In the genomic region with DNA sequence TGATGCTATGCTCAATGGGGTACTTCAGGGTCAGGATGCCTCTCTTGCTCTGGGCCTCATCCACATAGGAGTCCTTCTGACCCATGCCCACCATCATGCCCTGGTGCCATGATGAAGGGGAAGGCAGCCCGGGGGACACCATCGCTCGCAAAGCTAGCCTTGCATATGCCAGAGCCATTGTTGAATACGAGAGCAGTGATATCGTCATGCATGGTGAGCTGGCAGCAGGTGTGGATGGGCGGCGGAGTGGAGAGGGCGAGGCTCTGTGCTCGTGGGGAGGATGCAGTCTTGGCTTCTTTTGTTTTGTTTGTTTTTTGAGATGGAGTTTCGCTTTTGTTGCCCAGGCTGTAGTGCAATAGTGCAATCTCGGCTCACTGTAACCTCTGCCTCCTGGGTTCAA, we compare ENCODE assay signal across 38 cellular contexts. TPM values are rescaled to one million over a fixed set of nuclear protein-coding genes. Genes with fewer than 3 reads are reported as not detected.
"Had no signal": no experiment of that assay in that cellular context is flagged by ENCODE, and none has a peak within 500 bp of the region (broad histone marks: within the 10 kb centered on the region; RNA-seq: fewer than 3 reads in every experiment).

No MANE protein-coding gene starts in this region.

- H3K79me2 ChIP-seq: parathyroid adenoma had no signal

- H3K4me3 Mint-ChIP-seq: activated naive CD4-positive, alpha-beta T cell treated with anti-CD3 and anti-CD28 coated beads, Interleukin-2, amount 10 ng/mL, durations not matched to agents 7 days and 5 days; activated naive CD8-positive, alpha-beta T cell treated with anti-CD3 and anti-CD28 coated beads, Interleukin-2, amount 10 ng/mL, durations not matched to agents 7 days and 5 days; brain; effector memory CD8-positive, alpha-beta T cell; natural killer cell treated with Interleukin-12 subunit alpha and Interleukin-12 subunit beta and Interleukin-15 and Interleukin-18, amount 100 ng/mL, for 72 hours; stimulated activated effector memory CD8-positive, alpha-beta T cell treated with anti-CD3 and anti-CD28 coated beads, Interleukin-12 subunit alpha, Interleukin-12 subunit beta, amount 100 ng/mL, for 72 hours; stimulated activated naive CD8-positive, alpha-beta T cell treated with anti-CD3 and anti-CD28 coated beads, Interleukin-15, Interleukin-2, amounts not matched to agents 100 ng/mL and 50 ng/mL, for 24 hours; T-helper 17 cell; type B pancreatic cell had no signal

- H3K9ac ChIP-seq: parathyroid adenoma had no signal

- H3K36me3 Mint-ChIP-seq: activated naive CD4-positive, alpha-beta T cell treated with anti-CD3 and anti-CD28 coated beads, Interleukin-2, amount 10 ng/mL, durations not matched to agents 7 days and 5 days; activated naive CD8-positive, alpha-beta T cell treated with anti-CD3 and anti-CD28 coated beads, Interleukin-2, amount 10 ng/mL, durations not matched to agents 7 days and 5 days; brain; natural killer cell treated with Interleukin-12 subunit alpha and Interleukin-12 subunit beta and Interleukin-15 and Interleukin-18, amount 100 ng/mL, for 72 hours; stimulated activated effector memory CD8-positive, alpha-beta T cell treated with anti-CD3 and anti-CD28 coated beads, Interleukin-12 subunit alpha, Interleukin-12 subunit beta, amount 100 ng/mL, for 72 hours; type B pancreatic cell had no signal

- H3K4me3 ChIP-seq: ascending aorta, psoas muscle, sigmoid colon, thoracic aorta, uterus had no signal

- H3K27ac ChIP-seq: ascending aorta, parathyroid adenoma, psoas muscle, sigmoid colon, thoracic aorta, uterus, WERI-Rb-1 had no signal

- H3K4me1 ChIP-seq: ascending aorta, parathyroid adenoma, psoas muscle, sigmoid colon, uterus had no signal

- FAIRE-seq: endothelial cell of umbilical vein, keratinocyte, small intestine had no signal

- H3K27ac Mint-ChIP-seq: activated naive CD4-positive, alpha-beta T cell treated with anti-CD3 and anti-CD28 coated beads, Interleukin-2, amount 10 ng/mL, durations not matched to agents 7 days and 5 days; activated naive CD8-positive, alpha-beta T cell treated with anti-CD3 and anti-CD28 coated beads, Interleukin-2, amount 10 ng/mL, durations not matched to agents 7 days and 5 days; brain; effector memory CD8-positive, alpha-beta T cell; natural killer cell treated with Interleukin-12 subunit alpha and Interleukin-12 subunit beta and Interleukin-15 and Interleukin-18, amount 100 ng/mL, for 72 hours; stimulated activated effector memory CD8-positive, alpha-beta T cell treated with anti-CD3 and anti-CD28 coated beads, Interleukin-12 subunit alpha, Interleukin-12 subunit beta, amount 100 ng/mL, for 72 hours; stimulated activated naive CD8-positive, alpha-beta T cell treated with anti-CD3 and anti-CD28 coated beads, Interleukin-15, Interleukin-2, amounts not matched to agents 100 ng/mL and 50 ng/mL, for 24 hours; T-helper 17 cell; type B pancreatic cell had no signal

- H3K9me3 ChIP-seq: ascending aorta, psoas muscle, sigmoid colon, thoracic aorta, uterus had no signal

- H3K27me3 ChIP-seq: ascending aorta, sigmoid colon, uterus had no signal

- H3K27me3 Mint-ChIP-seq: natural killer cell treated with Interleukin-12 subunit alpha and Interleukin-12 subunit beta and Interleukin-15 and Interleukin-18, amount 100 ng/mL, for 72 hours; stimulated activated naive CD8-positive, alpha-beta T cell treated with anti-CD3 and anti-CD28 coated beads, Interleukin-15, Interleukin-2, amounts not matched to agents 100 ng/mL and 50 ng/mL, for 24 hours; T-helper 17 cell; type B pancreatic cell had no signal

- DNase-seq: activated CD4-positive, alpha-beta T cell treated with anti-CD3 and anti-CD28 coated beads for 48 hours; activated CD4-positive, alpha-beta T cell treated with anti-CD3 and anti-CD28 coated beads, Interleukin-2, amount 50 U/mL, for 48 hours; activated CD8-positive, alpha-beta memory T cell treated with anti-CD3 and anti-CD28 coated beads for 24 hours; activated gamma-delta T cell; activated naive CD4-positive, alpha-beta T cell treated with anti-CD3 and anti-CD28 coated beads, Interleukin-2, amount 10 ng/mL, durations not matched to agents 7 days and 5 days; activated naive CD8-positive, alpha-beta T cell treated with anti-CD3 and anti-CD28 coated beads, Interleukin-2, amount 10 ng/mL, durations not matched to agents 7 days and 5 days; cortex of kidney; effector memory CD8-positive, alpha-beta T cell; foreskin fibroblast; head of caudate nucleus; hippocampal formation; left cardiac atrium; psoas muscle; sigmoid colon; small intestine; stimulated activated CD4-positive, alpha-beta T cell treated with anti-CD3 and anti-CD28 coated beads, Interleukin-4, amount 100 ng/mL, for 24 hours; T-helper 17 cell; T1000; uterus; WERI-Rb-1 had no signal

- H3K4me1 Mint-ChIP-seq: activated naive CD8-positive, alpha-beta T cell treated with anti-CD3 and anti-CD28 coated beads, Interleukin-2, amount 10 ng/mL, durations not matched to agents 7 days and 5 days; brain; stimulated activated effector memory CD8-positive, alpha-beta T cell treated with anti-CD3 and anti-CD28 coated beads, Interleukin-12 subunit alpha, Interleukin-12 subunit beta, amount 100 ng/mL, for 72 hours; T-helper 17 cell had no signal

- H3K36me3 ChIP-seq: ascending aorta, sigmoid colon, thoracic aorta, uterus, WERI-Rb-1 had no signal

- H2AFZ ChIP-seq: parathyroid adenoma had no signal

- H3K9me3 Mint-ChIP-seq: activated naive CD4-positive, alpha-beta T cell treated with anti-CD3 and anti-CD28 coated beads, Interleukin-2, amount 10 ng/mL, durations not matched to agents 7 days and 5 days; activated naive CD8-positive, alpha-beta T cell treated with anti-CD3 and anti-CD28 coated beads, Interleukin-2, amount 10 ng/mL, durations not matched to agents 7 days and 5 days; effector memory CD8-positive, alpha-beta T cell; natural killer cell treated with Interleukin-12 subunit alpha and Interleukin-12 subunit beta and Interleukin-15 and Interleukin-18, amount 100 ng/mL, for 72 hours; stimulated activated effector memory CD8-positive, alpha-beta T cell treated with anti-CD3 and anti-CD28 coated beads, Interleukin-12 subunit alpha, Interleukin-12 subunit beta, amount 100 ng/mL, for 72 hours; stimulated activated naive CD8-positive, alpha-beta T cell treated with anti-CD3 and anti-CD28 coated beads, Interleukin-15, Interleukin-2, amounts not matched to agents 100 ng/mL and 50 ng/mL, for 24 hours had no signal

- ATAC-seq: activated CD4-positive, CD25-positive, alpha-beta regulatory T cell treated with anti-CD3 and anti-CD28 coated beads, Interleukin-2, amount 50 U/mL, for 24 hours; effector memory CD8-positive, alpha-beta T cell; left cardiac atrium; natural killer cell treated with Interleukin-12 subunit alpha and Interleukin-12 subunit beta and Interleukin-15 and Interleukin-18, amount 100 ng/mL, for 72 hours; psoas muscle; stimulated activated effector memory CD8-positive, alpha-beta T cell treated with anti-CD3 and anti-CD28 coated beads, Interleukin-12 subunit alpha, Interleukin-12 subunit beta, amount 100 ng/mL, for 72 hours; T-helper 17 cell had no signal

RNA-seq across cellular contexts. Expression of gene SPZ1, which starts 17.2 kb away (rescaled TPM):
- total RNA-seq: activated naive CD8-positive, alpha-beta T cell treated with anti-CD3 and anti-CD28 coated beads, Interleukin-2, amount 10 ng/mL, durations not matched to agents 7 days and 5 days; ascending aorta; cardiac septum; cerebellum; endothelial cell of umbilical vein; left cardiac atrium; lower leg skin; mononuclear cell; myocyte; natural killer cell treated with Interleukin-12 subunit alpha and Interleukin-12 subunit beta and Interleukin-15 and Interleukin-18, amount 100 ng/mL, for 72 hours; psoas muscle; sigmoid colon; subcutaneous adipose tissue; T-helper 17 cell; thoracic aorta; uterus had no signal
- polyA plus RNA-seq: endothelial cell of umbilical vein, esophagus, keratinocyte, psoas muscle, sigmoid colon, small intestine had no signal
